In genomic region chr19:4817467-4818277, GRCh38 we compare ENCODE assay signal across 20 cellular contexts.
"Had no signal": no experiment of that assay in that cellular context is flagged by ENCODE, and none has a peak within 500 bp of the region (broad histone marks: within the 10 kb centered on the region; RNA-seq: fewer than 3 reads in every experiment).

No MANE protein-coding gene starts in this region.

- H3K27me3 ChIP-seq: body of pancreas, pancreas, spleen, tibial nerve had no signal

- H3K9me3 ChIP-seq: body of pancreas, mucosa of descending colon, pancreas, spleen, tibial nerve had no signal

- FAIRE-seq: colon, frontal cortex, pancreas, urothelium cell line had no signal

- H3K4me3 ChIP-seq: body of pancreas, mucosa of descending colon, pancreas, spleen, tibial nerve had no signal

- ATAC-seq: activated CD4-positive, alpha-beta T cell treated with anti-CD3 and anti-CD28 coated beads for 36 hours; activated T-helper 17 cell treated with anti-CD3 and anti-CD28 coated beads, Interleukin-2, amount 50 U/mL, for 72 hours; body of pancreas; mucosa of descending colon; naive thymus-derived CD4-positive, alpha-beta T cell; pancreas had no signal

- DNase-seq: activated CD4-positive, alpha-beta T cell treated with anti-CD3 and anti-CD28 coated beads for 36 hours; activated CD4-positive, alpha-beta T cell treated with anti-CD3 and anti-CD28 coated beads, Interleukin-2, amount 50 U/mL, for 48 hours; activated naive CD4-positive, alpha-beta T cell; activated naive CD8-positive, alpha-beta T cell treated with anti-CD3 and anti-CD28 coated beads, Interleukin-2, amount 10 ng/mL, durations not matched to agents 7 days and 5 days; activated T-cell treated with anti-CD3 and anti-CD28 coated beads for 4 hours; body of pancreas; central memory CD4-positive, alpha-beta T cell; head of caudate nucleus; mesenchymal stem cell; mucosa of descending colon; naive thymus-derived CD4-positive, alpha-beta T cell; spleen; stimulated activated CD4-positive, alpha-beta T cell treated with anti-CD3 and anti-CD28 coated beads, Interleukin-4, amount 100 ng/mL, for 4 hours; stimulated activated naive CD4-positive, alpha-beta T cell had no signal

- H3K27ac ChIP-seq: body of pancreas, pancreas, tibial nerve had no signal
